In the genomic region with DNA sequence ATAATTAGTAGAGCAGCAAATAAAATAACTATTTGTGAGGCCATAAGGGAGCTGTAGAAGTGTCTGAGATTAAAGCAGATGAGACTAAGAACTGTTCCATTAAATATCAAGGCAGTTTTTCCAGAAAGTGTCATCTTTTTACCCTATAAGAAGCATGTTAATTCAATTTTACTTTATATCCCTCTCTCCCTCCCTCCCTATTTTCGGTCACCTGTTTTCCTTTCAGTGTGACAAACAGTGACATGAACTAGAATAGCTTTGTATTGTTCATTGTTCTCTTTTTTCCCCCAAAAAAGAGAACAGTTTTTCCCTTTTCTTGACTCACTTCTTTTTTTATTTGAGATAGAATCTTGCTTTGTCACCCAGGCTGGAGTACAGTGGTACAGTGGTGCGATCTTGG, we compare ENCODE assay signal across 27 cellular contexts.
"Had no signal": no experiment of that assay in that cellular context is flagged by ENCODE, and none has a peak within 500 bp of the region (broad histone marks: within the 10 kb centered on the region; RNA-seq: fewer than 3 reads in every experiment).

No MANE protein-coding gene starts in this region.

- H2AFZ ChIP-seq: PC-9 had no signal

- H3K27me3 ChIP-seq: brain microvascular endothelial cell, cardiac muscle cell, MG63 had no signal

- H3K27ac Mint-ChIP-seq: activated B cell treated with CpG ODN at 0.5 μM for 24 hours; activated CD4-positive, alpha-beta T cell treated with anti-CD3 and anti-CD28 coated beads, Interleukin-2, amount 10 ng/mL, durations not matched to agents 24 days and 14 days; activated naive CD4-positive, alpha-beta T cell treated with anti-CD3 and anti-CD28 coated beads for 36 hours; activated naive CD8-positive, alpha-beta T cell; activated T-helper 17 cell treated with anti-CD3 and anti-CD28 coated beads, Interleukin-2, amount 50 U/mL, for 72 hours; IgD-negative memory B cell; T-helper 1 cell treated with Interleukin-12 subunit alpha and Interleukin-12 subunit beta and Interleukin-4 antibody, amounts not matched to agents 30 μg/mL and 1 μg/mL, for 36 hours had no signal

- DNase-seq: activated B cell treated with CpG ODN at 0.5 μM for 24 hours; activated CD4-positive, alpha-beta T cell treated with anti-CD3 and anti-CD28 coated beads for 1 hour; activated CD4-positive, alpha-beta T cell treated with anti-CD3 and anti-CD28 coated beads, Interleukin-2, amount 10 ng/mL, durations not matched to agents 24 days and 14 days; activated CD4-positive, alpha-beta T cell treated with anti-CD3 and anti-CD28 coated beads, Interleukin-2, amount 50 U/mL, for 48 hours; activated gamma-delta T cell; activated naive CD4-positive, alpha-beta T cell treated with anti-CD3 and anti-CD28 coated beads for 36 hours; activated T-cell treated with anti-CD3 and anti-CD28 coated beads for 4 hours; activated T-cell treated with anti-CD3 and anti-CD28 coated beads, Interleukin-2, amount 50 U/mL, for 48 hours; amygdala; brain microvascular endothelial cell; MG63; MV-4-11; NCI-H1092 treated with DMSO at 0.1 percent for 48 hours; NCI-H1436; NCI-H1694 treated with DMSO at 0.1 percent for 48 hours; NCI-H2029 treated with DMSO at 0.1 percent for 48 hours; NCI-H345; NCI-H510A; NCI-H526 treated with DMSO at 0.1 percent for 48 hours; NK-92 treated with Interleukin-12 subunit alpha and Interleukin-12 subunit beta, amount 100 ng/mL, for 24 hours; PC-9; SHP77 treated with DMSO at 0.1 percent for 48 hours had no signal

- H3K9me3 ChIP-seq: MG63 had no signal

- H3K4me2 ChIP-seq: PC-9 had no signal

- H3K4me3 Mint-ChIP-seq: activated B cell treated with CpG ODN at 0.5 μM for 24 hours; activated CD4-positive, alpha-beta T cell treated with anti-CD3 and anti-CD28 coated beads, Interleukin-2, amount 10 ng/mL, durations not matched to agents 24 days and 14 days; activated naive CD4-positive, alpha-beta T cell treated with anti-CD3 and anti-CD28 coated beads for 36 hours; activated naive CD8-positive, alpha-beta T cell; activated T-helper 17 cell treated with anti-CD3 and anti-CD28 coated beads, Interleukin-2, amount 50 U/mL, for 72 hours; IgD-negative memory B cell; T-helper 1 cell treated with Interleukin-12 subunit alpha and Interleukin-12 subunit beta and Interleukin-4 antibody, amounts not matched to agents 30 μg/mL and 1 μg/mL, for 36 hours had no signal

- H3K4me3 ChIP-seq: cardiac muscle cell, MG63, PC-9 had no signal

- H3K27ac ChIP-seq: brain microvascular endothelial cell, cardiac muscle cell, PC-9 had no signal

- H3K4me1 Mint-ChIP-seq: activated B cell treated with CpG ODN at 0.5 μM for 24 hours; activated CD4-positive, alpha-beta T cell treated with anti-CD3 and anti-CD28 coated beads, Interleukin-2, amount 10 ng/mL, durations not matched to agents 24 days and 14 days had no signal

- ATAC-seq: activated T-helper 17 cell treated with anti-CD3 and anti-CD28 coated beads, Interleukin-2, amount 50 U/mL, for 72 hours had no signal

- H3K9me3 Mint-ChIP-seq: activated B cell treated with CpG ODN at 0.5 μM for 24 hours; activated CD4-positive, alpha-beta T cell treated with anti-CD3 and anti-CD28 coated beads, Interleukin-2, amount 10 ng/mL, durations not matched to agents 24 days and 14 days; activated naive CD4-positive, alpha-beta T cell treated with anti-CD3 and anti-CD28 coated beads for 36 hours; IgD-negative memory B cell; T-helper 1 cell treated with Interleukin-12 subunit alpha and Interleukin-12 subunit beta and Interleukin-4 antibody, amounts not matched to agents 30 μg/mL and 1 μg/mL, for 36 hours had no signal

- H3K27me3 Mint-ChIP-seq: activated B cell treated with CpG ODN at 0.5 μM for 24 hours; activated CD4-positive, alpha-beta T cell treated with anti-CD3 and anti-CD28 coated beads, Interleukin-2, amount 10 ng/mL, durations not matched to agents 24 days and 14 days; activated naive CD8-positive, alpha-beta T cell; activated T-helper 17 cell treated with anti-CD3 and anti-CD28 coated beads, Interleukin-2, amount 50 U/mL, for 72 hours; IgD-negative memory B cell had no signal

- H3K36me3 ChIP-seq: brain microvascular endothelial cell, cardiac muscle cell had no signal
